8 cellular contexts compared by ENCODE assay signal in genomic region chr9:2621678-2622360, GRCh38. TPM values are rescaled to one million over a fixed set of nuclear protein-coding genes. Genes with fewer than 3 reads are reported as not detected.
A peak's percentile ranks its signal among the peaks of the same experiment; 100 is the strongest.
DNase-seq lines count a peak whose midpoint lies in the region; ATAC-seq and TF ChIP-seq lines count a peak whose summit lies in the region.

Gene VLDLR (plus strand): TSS chr9:2621787. CDS start chr9:2622190, 403 bp downstream.

- DNase-seq in AG10803 (ENCODE audit: low read depth) (peak; percentile 37), amygdala (lab: John Stamatoyannopoulos, UW) (peak in 48 of 56 donors; percentile 25 to 86 (median 68)), right cardiac atrium (peak; percentile 58 to 87 (median 84)), progenitor cell of endocrine pancreas (ENCODE audit: low spot score, unreplicated experiment) (peak; percentile 34), SHP77 treated with DMSO at 0.1 percent for 48 hours (lab: John Stamatoyannopoulos, UW) (no peak)

- H3K27me3 ChIP-seq in OCI-LY1 (ENCODE audit: insufficient read depth, low read length): no peaks in the 10 kb centered on the region
- no peaks in the 10 kb centered on the region for H3K27me3 ChIP-seq in right cardiac atrium (ENCODE audit: control insufficient read depth, insufficient read depth)

- no peaks in the 10 kb centered on the region for H3K9me3 Mint-ChIP-seq in progenitor cell of endocrine pancreas (ENCODE audit: low read depth)

- H3K79me2 ChIP-seq in OCI-LY1 (ENCODE audit: insufficient read depth, low read length): no peaks in the 10 kb centered on the region

- peaks cover 77% of the 10 kb centered on the region for H3K27me3 Mint-ChIP-seq in progenitor cell of endocrine pancreas

- no peak within 1 kb of the TSS for H3K27ac ChIP-seq in OCI-LY1 (ENCODE audit: low read depth, low read length, poor library complexity, severe bottlenecking)
- H3K27ac ChIP-seq in right cardiac atrium (ENCODE audit: low read length): peak within 1 kb of the TSS; percentile 96

- H3K4me3 ChIP-seq in AG10803 (ENCODE audit: low read length): peak within 1 kb of the TSS; percentile 76
- H3K4me3 ChIP-seq in OCI-LY1 (ENCODE audit: low read depth, low read length, poor library complexity, severe bottlenecking): peak within 1 kb of the TSS; percentile 79
- H3K4me3 ChIP-seq in right cardiac atrium (ENCODE audit: low read length): peak within 1 kb of the TSS; percentile 79

- no peaks in the 10 kb centered on the region for H3K9me3 ChIP-seq in OCI-LY1 (ENCODE audit: low read length)
- no peaks in the 10 kb centered on the region for H3K9me3 ChIP-seq in right cardiac atrium (ENCODE audit: control insufficient read depth, low read length)

- no peaks in the 10 kb centered on the region for H3K36me3 ChIP-seq in OCI-LY1 (ENCODE audit: insufficient read depth, low read length)

- no peaks in the 10 kb centered on the region for H3F3A ChIP-seq in OCI-LY1 (ENCODE audit: insufficient read depth, low read length)

- H3K4me1 ChIP-seq in OCI-LY1 (ENCODE audit: insufficient read depth, low read length, severe bottlenecking) (peaks cover 11% of the 10 kb centered on the region), right cardiac atrium (ENCODE audit: control insufficient read depth, insufficient read depth, low read length) (peaks cover 3% of the 10 kb centered on the region)

- H3K4me2 ChIP-seq in OCI-LY1 (ENCODE audit: low read length): peak within 1 kb of the TSS; percentile 69

- intact Hi-C loops in right cardiac atrium (cut with DNase I): loop anchor here in 3 of 4 donors (5.0 to 10.0 kb wide), 3 partner anchors 55 to 127 kb away; no protein-coding TSS in a partner anchor

- H3K9ac ChIP-seq in OCI-LY1 (ENCODE audit: low read length): peak within 1 kb of the TSS; percentile 63

- H3K4me3 Mint-ChIP-seq in progenitor cell of endocrine pancreas (ENCODE audit: low read depth): peak within 1 kb of the TSS; percentile 81

- peak within 1 kb of the TSS; percentile 94 for H3K27ac Mint-ChIP-seq in progenitor cell of endocrine pancreas

- peak; percentile 28 for ATAC-seq in GM18861 (IDR thresholded peaks at IDR 0.05; ENCODE audit: unreplicated experiment)
- peak; percentile 36 for ATAC-seq in HG03135 (IDR thresholded peaks at IDR 0.05; ENCODE audit: unreplicated experiment)
- peak; percentile 48 to 53 for ATAC-seq in right cardiac atrium

- H3K36me3 Mint-ChIP-seq in progenitor cell of endocrine pancreas (ENCODE audit: insufficient read depth): no peaks in the 10 kb centered on the region

- TF ChIP-seq CTCF in AG10803 (conservative IDR thresholded peaks at IDR 0.05; ENCODE audit: low read length) (no peak), OCI-LY1 (IDR thresholded peaks at IDR 0.05; ENCODE audit: low read length) (0 out of 2 replicates have a peak, but pooled peaks have one; percentile 16), progenitor cell of endocrine pancreas (IDR thresholded peaks at IDR 0.05; ENCODE audit: unreplicated experiment) (no peak)

- peaks cover 2% of the 10 kb centered on the region for H3K4me1 Mint-ChIP-seq in progenitor cell of endocrine pancreas (ENCODE audit: low read depth)

- no peaks in the 10 kb centered on the region for H3K9me2 ChIP-seq in OCI-LY1 (ENCODE audit: low read depth, low read length)

- peaks cover 2% of the 10 kb centered on the region; the same call in 1 of the 2 replicates for H4K20me1 ChIP-seq in OCI-LY1 (ENCODE audit: insufficient read depth, low read length)

- peak within 1 kb of the TSS; percentile 53; the same call in 1 of the 2 replicates for H2AFZ ChIP-seq in OCI-LY1 (ENCODE audit: low read length)

- under 1% methylated on average over 70 of the region's 71 CpGs for WGBS in right cardiac atrium

RNA-seq across cellular contexts. Expression of gene VLDLR, which starts in this region (rescaled TPM):
- 100 to 1,000 TPM in 3 of 4 donors, 10 to 100 TPM in 1; 82.5 to 147 (median 127) TPM for total RNA-seq in right cardiac atrium
- polyA plus RNA-seq in right cardiac atrium: 38.6 TPM
- 8.1 and 9.9 TPM in 2 replicates for total RNA-seq in progenitor cell of endocrine pancreas
